In the genomic region with DNA sequence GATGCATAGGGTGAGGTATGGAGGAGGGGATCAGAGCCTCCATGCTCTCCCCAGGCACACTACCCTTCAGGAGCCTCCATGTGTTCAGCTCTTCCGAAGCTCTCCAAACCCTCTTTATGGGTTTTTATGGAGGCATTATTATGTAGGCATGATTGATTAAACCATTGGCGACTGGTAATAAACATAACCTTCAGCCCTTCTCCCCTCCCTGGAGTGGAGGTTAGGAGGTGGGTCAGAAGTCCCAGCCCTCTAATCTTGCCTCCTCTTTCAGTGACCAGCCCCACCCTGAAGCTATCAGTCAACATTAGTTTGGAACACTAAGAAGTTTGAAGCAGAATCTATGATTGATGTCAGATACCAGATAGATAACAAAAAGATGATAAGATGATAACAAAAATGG, we compare ENCODE assay signal across 19 cellular contexts. TPM values are rescaled to one million over a fixed set of nuclear protein-coding genes. Genes with fewer than 3 reads are reported as not detected.
A peak's percentile ranks its signal among the peaks of the same experiment; 100 is the strongest.
DNase-seq lines count a peak whose midpoint lies in the region; ATAC-seq and TF ChIP-seq lines count a peak whose summit lies in the region.
"Had no signal": no experiment of that assay in that cellular context is flagged by ENCODE, and none has a peak within 500 bp of the region (broad histone marks: within the 10 kb centered on the region; RNA-seq: fewer than 3 reads in every experiment).

No MANE protein-coding gene starts in this region.

- H2AFZ ChIP-seq in neuronal stem cell (ENCODE audit: low read length) = no peak overlapping the region

- H2AK5ac ChIP-seq in neuronal stem cell (ENCODE audit: low read depth, low read length) = no peak overlapping the region

- no peak overlapping the region for H4K8ac ChIP-seq in neuronal stem cell (ENCODE audit: low read depth, low read length)

- DNase-seq in left ventricle myocardium superior (no peak), left ventricle myocardium inferior (no peak), WTC11 (ENCODE audit: low spot score) (no peak), left lobe of liver (ENCODE audit: low spot score) (no peak), type B pancreatic cell (ENCODE audit: extremely low spot score, unreplicated experiment) (no peak), HAP-1 (ENCODE audit: low spot score in 2 of 2) (no peak), neuronal stem cell (ENCODE audit: low spot score) (no peak)
- DNase-seq in activated T-cell treated with anti-CD3 and anti-CD28 coated beads, Interleukin-2, amount 50 U/mL, for 24 hours = no peak
- DNase-seq: DMS79 treated with DMSO at 0.1 percent for 48 hours, GF-D8, MM.1S, NCI-H1694, NCI-H2029 treated with DMSO at 0.1 percent for 48 hours, NCI-H2227 treated with DMSO at 0.1 percent for 48 hours, NCI-H526 treated with DMSO at 0.1 percent for 48 hours, SHP77 treated with DMSO at 0.1 percent for 48 hours had no signal

- CTCF ChIA-PET in WTC11 (lab: Charles Lee) = interaction anchor here (0.6 kb wide), 1 partner anchor 23 kb away, joined by 3 read pairs; no protein-coding TSS in a partner anchor

- H3K18ac ChIP-seq in neuronal stem cell (ENCODE audit: low read length) = no peak overlapping the region

- no peak overlapping the region for H3K4me3 Mint-ChIP-seq in WTC11
- no peak overlapping the region for H3K4me3 Mint-ChIP-seq in type B pancreatic cell
- H3K4me3 Mint-ChIP-seq in activated T-cell treated with anti-CD3 and anti-CD28 coated beads, Interleukin-2, amount 50 U/mL, for 24 hours = no peak overlapping the region

- H3K79me1 ChIP-seq in neuronal stem cell (ENCODE audit: low read depth, low read length) = no peaks in the 10 kb centered on the region

- POLR2A ChIA-PET in WTC11 (lab: Charles Lee) = no interaction called here

- peaks cover 18% of the 10 kb centered on the region for H3K36me3 Mint-ChIP-seq in WTC11
- H3K36me3 Mint-ChIP-seq in type B pancreatic cell = peaks cover 44% of the 10 kb centered on the region
- peaks cover 81% of the 10 kb centered on the region for H3K36me3 Mint-ChIP-seq in activated T-cell treated with anti-CD3 and anti-CD28 coated beads, Interleukin-2, amount 50 U/mL, for 24 hours (ENCODE audit: low read depth)

- H3K27ac Mint-ChIP-seq in WTC11 (0 out of 2 replicates have a peak overlapping the region, but pooled peaks have one; percentile 26), type B pancreatic cell (peak overlapping the region; percentile 20)
- H3K27ac Mint-ChIP-seq in activated T-cell treated with anti-CD3 and anti-CD28 coated beads, Interleukin-2, amount 50 U/mL, for 24 hours = no peak overlapping the region

- H4K91ac ChIP-seq in neuronal stem cell (ENCODE audit: low read depth, low read length, poor library complexity) = no peak overlapping the region

- peaks cover 28% of the 10 kb centered on the region for H3K36me3 ChIP-seq in left ventricle myocardium inferior
- H3K36me3 ChIP-seq in HAP-1 (replicated peaks) = peaks cover 12% of the 10 kb centered on the region
- peaks cover 0 to 35% of the 10 kb centered on the region in 2 donors for H3K36me3 ChIP-seq in neuronal stem cell (replicated peaks in 1 of 2; ENCODE audit: control insufficient read depth in 2 of 2, insufficient read depth in 2 of 2, low read length in 2 of 2)

- peaks cover 10% of the 10 kb centered on the region for H3K9me3 Mint-ChIP-seq in WTC11
- H3K9me3 Mint-ChIP-seq in type B pancreatic cell = peaks cover 5% of the 10 kb centered on the region
- peaks cover 3% of the 10 kb centered on the region for H3K9me3 Mint-ChIP-seq in activated T-cell treated with anti-CD3 and anti-CD28 coated beads, Interleukin-2, amount 50 U/mL, for 24 hours

- H2BK12ac ChIP-seq in neuronal stem cell (ENCODE audit: low read length) = no peak overlapping the region

- H3K27me3 ChIP-seq in left ventricle myocardium inferior (ENCODE audit: low read depth) = no peaks in the 10 kb centered on the region
- no peaks in the 10 kb centered on the region for H3K27me3 ChIP-seq in HAP-1 (ENCODE audit: low read depth)
- no peaks in the 10 kb centered on the region for H3K27me3 ChIP-seq in neuronal stem cell (ENCODE audit: control insufficient read depth in 3 of 3, insufficient read depth in 3 of 3, low read depth in 1 of 3, low read length in 3 of 3)

- H3K14ac ChIP-seq in neuronal stem cell (ENCODE audit: low read length) = no peak overlapping the region

- peaks cover 11% of the 10 kb centered on the region for H3K9me3 ChIP-seq in left ventricle myocardium inferior (replicated peaks)
- no peaks in the 10 kb centered on the region for H3K9me3 ChIP-seq in HAP-1
- H3K9me3 ChIP-seq in neuronal stem cell (replicated peaks in 1 of 2; ENCODE audit: control insufficient read depth in 2 of 2, insufficient read depth in 1 of 2, low read depth in 1 of 2, low read length in 2 of 2) = peaks cover 0 to 11% of the 10 kb centered on the region in 2 donors

- no peak for TF ChIP-seq CTCF in left ventricle myocardium inferior (IDR thresholded peaks at IDR 0.05; ENCODE audit: borderline replicate concordance)
- TF ChIP-seq CTCF in WTC11 (IDR thresholded peaks at IDR 0.05) = no peak
- TF ChIP-seq CTCF in type B pancreatic cell (conservative IDR thresholded peaks at IDR 0.05) = no peak

- H3K4me1 Mint-ChIP-seq in WTC11 (peaks cover 33% of the 10 kb centered on the region), type B pancreatic cell (ENCODE audit: unreplicated experiment) (no peaks in the 10 kb centered on the region)
- H3K4me1 Mint-ChIP-seq in activated T-cell treated with anti-CD3 and anti-CD28 coated beads, Interleukin-2, amount 50 U/mL, for 24 hours (ENCODE audit: low read depth) = peaks cover 37% of the 10 kb centered on the region

- no peak overlapping the region for H2BK15ac ChIP-seq in neuronal stem cell (ENCODE audit: low read length)

- H3K27me3 Mint-ChIP-seq in WTC11 (ENCODE audit: low read depth) = no peaks in the 10 kb centered on the region
- no peaks in the 10 kb centered on the region for H3K27me3 Mint-ChIP-seq in type B pancreatic cell
- H3K27me3 Mint-ChIP-seq in activated T-cell treated with anti-CD3 and anti-CD28 coated beads, Interleukin-2, amount 50 U/mL, for 24 hours = no peaks in the 10 kb centered on the region

- no CpG with 5 or more reads among the region's 2 CpGs for WGBS in neuronal stem cell (ENCODE audit: extremely low coverage in 2 of 2, insufficient read length in 2 of 2, insufficient replicate concordance in 1 of 2), 2 donors

- H3K4me3 ChIP-seq in left ventricle myocardium inferior = no peak overlapping the region
- no peak overlapping the region for H3K4me3 ChIP-seq in HAP-1
- no peak overlapping the region for H3K4me3 ChIP-seq in neuronal stem cell (ENCODE audit: low read length in 2 of 2)

- H3K4ac ChIP-seq in neuronal stem cell (ENCODE audit: low read length) = no peak overlapping the region

- no peak overlapping the region for H3K23ac ChIP-seq in neuronal stem cell (ENCODE audit: low read depth, low read length, poor library complexity)

- H3K4me2 ChIP-seq in neuronal stem cell (ENCODE audit: insufficient read depth, low read length, poor library complexity, severe bottlenecking) = no peak overlapping the region
- H3K4me2 ChIP-seq: KMS-11 had no signal

- in situ Hi-C loops in HAP-1 (cut with MboI; ENCODE audit: low sequenced_read_pairs) = no loop called here

- ATAC-seq in left ventricle myocardium superior = peak; percentile 27
- no peak for ATAC-seq in WTC11
- peak; percentile 15 for ATAC-seq in left lobe of liver
- ATAC-seq: Panc1 had no signal

- no peak overlapping the region for H3K9ac ChIP-seq in neuronal stem cell (ENCODE audit: low read depth, low read length, poor library complexity)
- H3K9ac ChIP-seq: KMS-11 had no signal

- peaks cover 63% of the 10 kb centered on the region for H3K4me1 ChIP-seq in left ventricle myocardium inferior
- H3K4me1 ChIP-seq in HAP-1 = no peaks in the 10 kb centered on the region; the same call in 1 of the 2 replicates
- H3K4me1 ChIP-seq in neuronal stem cell (ENCODE audit: control insufficient read depth in 2 of 2, insufficient read depth in 1 of 2, low read depth in 1 of 2, low read length in 2 of 2) = no peaks in the 10 kb centered on the region

- H2BK5ac ChIP-seq in neuronal stem cell (ENCODE audit: low read length) = no peak overlapping the region

- intact Hi-C loops in left ventricle myocardium superior (cut with micrococcal nuclease) = no loop called here
- intact Hi-C loops in left ventricle myocardium inferior (cut with micrococcal nuclease) = no loop called here

- H3K27ac ChIP-seq in left ventricle myocardium inferior (replicated peaks) (no peak overlapping the region), neuronal stem cell (replicated peaks; ENCODE audit: low read length) (no peak overlapping the region)
- H3K27ac ChIP-seq: KMS-11, RWPE1 had no signal

- no peak overlapping the region for H2BK120ac ChIP-seq in neuronal stem cell (ENCODE audit: low read depth, low read length)

TF ChIP-seq in WTC11, 78 proteins besides CTCF, POLR2A, EP300 and RAD21 (continues in another document):
- no peak for TF ChIP-seq NFYB (CRISPR knock-in tag; conservative IDR thresholded peaks at IDR 0.05; ENCODE audit: low read depth)
- TF ChIP-seq TEAD4 (CRISPR knock-in tag; IDR thresholded peaks at IDR 0.05) = no peak
- TF ChIP-seq, protein P1, sequence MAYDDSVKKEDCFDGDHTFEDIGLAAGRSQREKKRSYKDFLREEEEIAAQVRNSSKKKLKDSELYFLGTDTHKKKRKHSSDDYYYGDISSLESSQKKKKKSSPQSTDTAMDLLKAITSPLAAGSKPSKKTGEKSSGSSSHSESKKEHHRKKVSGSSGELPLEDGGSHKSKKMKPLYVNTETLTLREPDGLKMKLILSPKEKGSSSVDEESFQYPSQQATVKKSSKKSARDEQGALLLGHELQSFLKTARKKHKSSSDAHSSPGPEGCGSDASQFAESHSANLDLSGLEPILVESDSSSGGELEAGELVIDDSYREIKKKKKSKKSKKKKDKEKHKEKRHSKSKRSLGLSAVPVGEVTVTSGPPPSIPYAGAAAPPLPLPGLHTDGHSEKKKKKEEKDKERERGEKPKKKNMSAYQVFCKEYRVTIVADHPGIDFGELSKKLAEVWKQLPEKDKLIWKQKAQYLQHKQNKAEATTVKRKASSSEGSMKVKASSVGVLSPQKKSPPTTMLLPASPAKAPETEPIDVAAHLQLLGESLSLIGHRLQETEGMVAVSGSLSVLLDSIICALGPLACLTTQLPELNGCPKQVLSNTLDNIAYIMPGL (CRISPR knock-in tag; IDR thresholded peaks at IDR 0.05) = no peak
- no peak for TF ChIP-seq ZNF138 (CRISPR knock-in tag; conservative IDR thresholded peaks at IDR 0.05)

RNA-seq across cellular contexts. Expression of a gene that starts 23.3 kb away (rescaled TPM):
- total RNA-seq in left ventricle myocardium superior (371 TPM), left ventricle myocardium inferior (313 TPM), WTC11 (2021) (122 to 153 TPM (median 125 TPM) in 3 replicates), left lobe of liver (83.7 TPM), type B pancreatic cell (ENCODE audit: low replicate concordance) (167 and 182 TPM in 2 replicates)
- 65.8 TPM for polyA plus RNA-seq in neuronal stem cell (2013, experiment 1 of 2)
- 58.9 TPM for polyA plus RNA-seq in neuronal stem cell (2013, experiment 2 of 2)
